8 cellular contexts compared by ENCODE assay signal in genomic region chr11:12111482-12112149, GRCh38. TPM values are rescaled to one million over a fixed set of nuclear protein-coding genes. Genes with fewer than 3 reads are reported as not detected.
A peak's percentile ranks its signal among the peaks of the same experiment; 100 is the strongest.
DNase-seq lines count a peak whose midpoint lies in the region; ATAC-seq and TF ChIP-seq lines count a peak whose summit lies in the region.

No MANE protein-coding gene starts in this region.

- peak; percentile 22 for DNase-seq in AG10803 (ENCODE audit: low read depth)
- peak; percentile 59 for DNase-seq in M059J (ENCODE audit: low read depth)
- no peak for DNase-seq in NCI-H526 treated with DMSO at 0.1 percent for 48 hours (lab: John Stamatoyannopoulos, UW)
- DNase-seq in stimulated activated CD4-positive, alpha-beta T cell treated with anti-CD3 and anti-CD28 coated beads, Interleukin-2, amount 100 ng/mL, for 48 hours: no peak

- H3K4me1 ChIP-seq in ectodermal cell (ENCODE audit: control insufficient read depth, insufficient read depth, low read length): peaks cover 5% of the 10 kb centered on the region
- peaks cover 28% of the 10 kb centered on the region for H3K4me1 ChIP-seq in muscle layer of colon (ENCODE audit: insufficient read depth, low read length)

- H3K36me3 ChIP-seq in ectodermal cell (ENCODE audit: control insufficient read depth, insufficient read depth, low read length): no peaks in the 10 kb centered on the region
- no peaks in the 10 kb centered on the region for H3K36me3 ChIP-seq in muscle layer of colon (ENCODE audit: insufficient read depth, low read length)

- ATAC-seq in GM19023 (IDR thresholded peaks at IDR 0.05; ENCODE audit: unreplicated experiment) (no peak), GM21737 (IDR thresholded peaks at IDR 0.05; ENCODE audit: unreplicated experiment) (no peak)

- no peak for TF ChIP-seq CTCF in AG10803 (conservative IDR thresholded peaks at IDR 0.05; ENCODE audit: low read length)

- H3K27ac ChIP-seq in ectodermal cell (ENCODE audit: insufficient read depth, low read depth, low read length, poor library complexity, severe bottlenecking): no peak overlapping the region
- H3K27ac ChIP-seq in muscle layer of colon (ENCODE audit: low read depth, low read length): peak overlapping the region; percentile 89

- H3K4me3 ChIP-seq in AG10803 (ENCODE audit: low read length) (peak overlapping the region; percentile 87), ectodermal cell (ENCODE audit: insufficient read depth, low read depth, low read length) (peak overlapping the region; percentile 49), muscle layer of colon (ENCODE audit: low read depth in 1 of 2, low read length in 2 of 2) (peak overlapping the region; percentile 82 to 98)

- peaks cover 45% of the 10 kb centered on the region for H3K27me3 ChIP-seq in ectodermal cell (ENCODE audit: control insufficient read depth, insufficient read depth, low read length, poor library complexity, severe bottlenecking)
- no peaks in the 10 kb centered on the region for H3K27me3 ChIP-seq in muscle layer of colon (ENCODE audit: control insufficient read depth in 1 of 2, insufficient read depth in 2 of 2, low read length in 2 of 2)

- H3K9me3 ChIP-seq in ectodermal cell (ENCODE audit: control insufficient read depth, low read length): no peaks in the 10 kb centered on the region
- no peaks in the 10 kb centered on the region for H3K9me3 ChIP-seq in muscle layer of colon (ENCODE audit: low read length)

- WGBS in ectodermal cell, 2 experiments: 42 to 46% methylated on average over 13 of the region's 13 CpGs

- peak overlapping the region; percentile 65 for H3K9ac ChIP-seq in muscle layer of colon (ENCODE audit: low read length)

RNA-seq across cellular contexts. Expression of gene MICAL2, which starts 1.2 kb away (rescaled TPM):
- total RNA-seq in M059J (2014; rRNA removed; shearing (Covaris generic)): 120 and 173 TPM in 2 replicates
- polyA plus RNA-seq in ectodermal cell (2013, experiment 1 of 4): 2.8 TPM
- 2.7 TPM for polyA plus RNA-seq in ectodermal cell (2013, experiment 2 of 4)
- 1.7 TPM for polyA plus RNA-seq in ectodermal cell (2013, experiment 3 of 4)
- polyA plus RNA-seq in ectodermal cell (2013, experiment 4 of 4): 2.1 TPM

Comparison
In these comparisons a context has a peak if more than half of its experiments do, and no peak if none do; other contexts are left out.
1. DNase-seq: peak in AG10803 (single experiment) and M059J (single experiment); none in NCI-H526 treated with DMSO at 0.1 percent for 48 hours (single experiment) and stimulated activated CD4-positive, alpha-beta T cell treated with anti-CD3 and anti-CD28 coated beads, Interleukin-2, amount 100 ng/mL, for 48 hours (0 of 2).
2. Peak in every context shown above with its lines, with median percentiles within 50 percentile points of each other: H3K4me3 ChIP-seq.